Comparison of ENCODE assay signal across 10 cellular contexts in the genomic region with DNA sequence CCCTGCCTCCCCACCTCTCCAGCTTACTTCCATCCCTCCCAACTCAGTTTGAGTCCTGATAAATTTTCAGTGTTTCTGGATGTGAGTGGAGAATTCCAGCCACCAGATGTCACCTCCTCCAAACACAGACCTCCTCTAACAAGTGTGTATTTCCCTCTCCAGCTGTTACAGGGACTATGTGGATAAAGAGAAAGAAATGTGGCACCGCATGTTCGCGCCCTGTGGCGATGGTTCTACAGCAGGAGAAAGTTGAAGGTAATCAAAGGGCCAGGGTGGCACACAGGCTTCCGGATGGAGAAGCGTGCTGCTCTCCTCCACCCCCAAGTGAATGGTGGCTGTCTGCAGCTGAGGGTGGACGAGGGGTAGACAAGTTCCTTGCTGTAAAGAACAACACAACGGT. TPM values are rescaled to one million over a fixed set of nuclear protein-coding genes. Genes with fewer than 3 reads are reported as not detected.
A peak's percentile ranks its signal among the peaks of the same experiment; 100 is the strongest.
DNase-seq lines count a peak whose midpoint lies in the region; ATAC-seq, FAIRE-seq and TF ChIP-seq lines count a peak whose summit lies in the region.
"Had no signal": no experiment of that assay in that cellular context is flagged by ENCODE, and none has a peak within 500 bp of the region (broad histone marks: within the 10 kb centered on the region; RNA-seq: fewer than 3 reads in every experiment).

No MANE protein-coding gene starts in this region.

- H3K79me2 ChIP-seq in mesendoderm (ENCODE audit: control insufficient read depth, insufficient read depth, low read length), result no peaks in the 10 kb centered on the region

- no peak for TF ChIP-seq POLR2A in A549 (IDR thresholded peaks at IDR 0.05; ENCODE audit: low read length)
- TF ChIP-seq POLR2A in GM18505 (IDR thresholded peaks at IDR 0.05; ENCODE audit: borderline replicate concordance, extremely low read depth, insufficient read depth, insufficient read length), result no peak

- H3K4me1 Mint-ChIP-seq in chondrocyte (ENCODE audit: low read depth), result peaks cover 20% of the 10 kb centered on the region

- H3K36me3 ChIP-seq in mesendoderm (ENCODE audit: control insufficient read depth, insufficient read depth, low read length), result no peaks in the 10 kb centered on the region

- H3K36me3 Mint-ChIP-seq in chondrocyte (ENCODE audit: low read depth), result no peaks in the 10 kb centered on the region
- H3K36me3 Mint-ChIP-seq: memory B cell had no signal

- no peak overlapping the region for H3K9ac ChIP-seq in mesendoderm (ENCODE audit: low read length)

- no peak overlapping the region for H3K4ac ChIP-seq in mesendoderm (ENCODE audit: low read depth, low read length)

- H3K27ac ChIP-seq in A549, result no peak overlapping the region
- H3K27ac ChIP-seq in mesendoderm (ENCODE audit: low read depth, low read length), result no peak overlapping the region

- no peaks in the 10 kb centered on the region for H3K79me1 ChIP-seq in mesendoderm (ENCODE audit: low read length)

- TF ChIP-seq EP300 in A549 (IDR thresholded peaks at IDR 0.05), result no peak

- H3K9me3 ChIP-seq in A549, result no peaks in the 10 kb centered on the region

- H3K4me2 ChIP-seq in A549 (peak overlapping the region; percentile 33; the same call in 1 of the 3 replicates), mesendoderm (ENCODE audit: low read length) (no peak overlapping the region)

- H3K56ac ChIP-seq in mesendoderm (ENCODE audit: low read length), result peak overlapping the region; percentile 65

- CTCF ChIA-PET in A549 (lab: Yijun Ruan, JAX), result interaction anchor here (0.6 to 7.2 kb wide), 20 partner anchors 8 to 961 kb away, joined by 3 to 57 read pairs (median 6); a partner anchor contains a TSS

- H2AK5ac ChIP-seq in mesendoderm (ENCODE audit: low read length), result no peak overlapping the region

- H4K5ac ChIP-seq in mesendoderm (ENCODE audit: low read length), result no peak overlapping the region

- H3K18ac ChIP-seq in mesendoderm (ENCODE audit: low read length), result no peak overlapping the region

- H2BK5ac ChIP-seq in mesendoderm (ENCODE audit: low read length), result no peak overlapping the region

- TF ChIP-seq CTCF in A549 (IDR thresholded peaks at IDR 0.05) (peak; percentile 66), LNCAP (IDR thresholded peaks at IDR 0.05) (peak; percentile 30; the same call in 1 of the 2 replicates), chondrocyte (IDR thresholded peaks at IDR 0.05) (peak; percentile 86)

- POLR2A ChIA-PET in A549 (lab: Yijun Ruan, JAX), result no interaction called here

- no peak for FAIRE-seq in A549 (lab: Jason Lieb, UNC)

- no peaks in the 10 kb centered on the region for H3K27me3 ChIP-seq in mesendoderm (ENCODE audit: insufficient read depth, low read length, poor library complexity)

- H3K4me3 ChIP-seq in A549 (no peak overlapping the region), mesendoderm (ENCODE audit: low read length) (no peak overlapping the region)

- H3K4me1 ChIP-seq in A549, result peaks cover 8% of the 10 kb centered on the region; the same call in 2 of the 3 replicates
- H3K4me1 ChIP-seq in mesendoderm (ENCODE audit: control insufficient read depth, low read depth, low read length), result peaks cover 2% of the 10 kb centered on the region

- no peak overlapping the region for H3K23ac ChIP-seq in mesendoderm (ENCODE audit: low read length)

- no peak overlapping the region for H2BK15ac ChIP-seq in mesendoderm (replicated peaks; ENCODE audit: low read depth)

- H3K9me3 Mint-ChIP-seq in chondrocyte (ENCODE audit: low read depth), result no peaks in the 10 kb centered on the region
- H3K9me3 Mint-ChIP-seq: memory B cell had no signal

- ATAC-seq in A549, result peak; percentile 87 to 89
- no peak for ATAC-seq in GM21717 (IDR thresholded peaks at IDR 0.05; ENCODE audit: unreplicated experiment)
- no peak for ATAC-seq in GM18505 (IDR thresholded peaks at IDR 0.05; ENCODE audit: unreplicated experiment)

- H3K27me3 Mint-ChIP-seq in chondrocyte (ENCODE audit: low read depth), result no peaks in the 10 kb centered on the region

- no peak overlapping the region for H2BK120ac ChIP-seq in mesendoderm (ENCODE audit: low read depth, low read length)

- H4K8ac ChIP-seq in mesendoderm (ENCODE audit: low read depth, low read length), result no peak overlapping the region

- 60% methylated on average over 8 of the region's 8 CpGs for WGBS in A549 (ENCODE audit: missing lambda C conversion rate)
- no CpG with 5 or more reads among the region's 8 CpGs for WGBS in mesendoderm (ENCODE audit: extremely low coverage, insufficient coverage, low lambda C conversion rate)

- peak; percentile 56 to 61 for TF ChIP-seq RAD21 in A549 (conservative IDR thresholded peaks at IDR 0.05 in 1 of 2, IDR thresholded peaks at IDR 0.05 in 1 of 2)

- DNase-seq in A549 (ENCODE audit: low read depth in 1 of 2, low spot score in 1 of 2) (peak; percentile 46 to 67), chondrocyte (ENCODE audit: low spot score) (no peak), mesendoderm (peak; percentile 93), NCI-H2227 (lab: John Stamatoyannopoulos, UW; ENCODE audit: unreplicated experiment) (no peak)
- DNase-seq in stimulated activated naive CD4-positive, alpha-beta T cell (lab: John Stamatoyannopoulos, UW), result no peak

- H3K27ac Mint-ChIP-seq in chondrocyte (ENCODE audit: unreplicated experiment), result no peak overlapping the region
- H3K27ac Mint-ChIP-seq: memory B cell had no signal

- no peak overlapping the region for H3K4me3 Mint-ChIP-seq in chondrocyte (ENCODE audit: unreplicated experiment)
- H3K4me3 Mint-ChIP-seq: memory B cell had no signal

TF ChIP-seq in A549, 52 proteins besides CTCF, POLR2A, EP300 and RAD21:
- TF ChIP-seq RNF2 (IDR thresholded peaks at IDR 0.05; ENCODE audit: borderline replicate concordance, low read depth) (no peak), NR3C1 (IDR thresholded peaks at IDR 0.05) (no peak), SMC3 (IDR thresholded peaks at IDR 0.05) (peak; percentile 56)

RNA-seq across cellular contexts. Expression of a gene that starts 14.7 kb away (rescaled TPM):
- 0.04 TPM in 1 of 2 replicates, not detected in the other for polyA plus RNA-seq in A549 (2011; rRNA removed)
- polyA plus RNA-seq in A549 (2012; cell fraction: cytosol; rRNA removed), result not detected in 2 replicates
- not detected in 2 replicates for polyA plus RNA-seq in A549 (2012; cell fraction: nucleus; rRNA removed)
- not detected in 3 replicates for polyA plus RNA-seq in A549 (2017; fragmentation: RNase III; extraction: RNeasy Plus Mini Kit Qiagen cat#74134 plus additional on column Dnase treatment)
- not detected in 2 replicates for polyA minus RNA-seq in A549 (2011; rRNA and poly(A)+ RNA removed)
- not detected in 3 replicates for total RNA-seq in chondrocyte
- 0.07 TPM for polyA plus RNA-seq in mesendoderm (2013, experiment 1 of 2)
- polyA plus RNA-seq in mesendoderm (2013, experiment 2 of 2), result 0.06 TPM
- total RNA-seq: T-helper 1 cell treated with Interleukin-12 subunit alpha and Interleukin-12 subunit beta and Interleukin-4 antibody, amounts not matched to agents 30 ng/mL and 1 ng/mL, for 36 hours had no signal

RNA-seq across cellular contexts. Expression of a gene that starts 14.8 kb away (rescaled TPM):
- not detected in 2 replicates for polyA plus RNA-seq in A549 (2011; rRNA removed)
- polyA plus RNA-seq in A549 (2012; cell fraction: cytosol; rRNA removed), result 0.01 and 0.03 TPM in 2 replicates
- 0.08 TPM in 1 of 2 replicates, not detected in the other for polyA plus RNA-seq in A549 (2012; cell fraction: nucleus; rRNA removed)
- polyA plus RNA-seq in A549 (2017; fragmentation: RNase III; extraction: RNeasy Plus Mini Kit Qiagen cat#74134 plus additional on column Dnase treatment), result not detected in 3 replicates
- polyA minus RNA-seq in A549 (2011; rRNA and poly(A)+ RNA removed), result not detected in 2 replicates
- not detected in 3 replicates for total RNA-seq in chondrocyte
- 0.13 TPM for polyA plus RNA-seq in mesendoderm (2013, experiment 1 of 2)
- polyA plus RNA-seq in mesendoderm (2013, experiment 2 of 2), result 0.06 TPM
- total RNA-seq: T-helper 1 cell treated with Interleukin-12 subunit alpha and Interleukin-12 subunit beta and Interleukin-4 antibody, amounts not matched to agents 30 ng/mL and 1 ng/mL, for 36 hours had no signal

RNA-seq across cellular contexts. Expression of a gene that starts 34.0 kb away (rescaled TPM):
- polyA plus RNA-seq in A549 (2011; rRNA removed) (34.2 and 38.9 TPM in 2 replicates), A549 (2017; fragmentation: RNase III; extraction: RNeasy Plus Mini Kit Qiagen cat#74134 plus additional on column Dnase treatment) (38.3 to 39.0 TPM (median 38.4 TPM) in 3 replicates)
- 56.2 and 69.2 TPM in 2 replicates for polyA plus RNA-seq in A549 (2012; cell fraction: cytosol; rRNA removed)
- polyA plus RNA-seq in A549 (2012; cell fraction: nucleus; rRNA removed), result 138 and 156 TPM in 2 replicates
- polyA minus RNA-seq in A549 (2011; rRNA and poly(A)+ RNA removed), result 34.3 and 48.8 TPM in 2 replicates
- total RNA-seq in chondrocyte, result 15.2 to 16.3 TPM (median 15.5 TPM) in 3 replicates
- 35.1 TPM for polyA plus RNA-seq in mesendoderm (2013, experiment 1 of 2)
- polyA plus RNA-seq in mesendoderm (2013, experiment 2 of 2), result 36.4 TPM

Comparison
In these comparisons a context has a peak if more than half of its experiments do, and no peak if none do; other contexts are left out.
1. ATAC-seq: peak in A549 (2 of 2); none in GM21717 (single experiment) and GM18505 (single experiment).
2. DNase-seq: peak in A549 (2 of 2) and mesendoderm (single experiment); none in chondrocyte (single experiment), NCI-H2227 (single experiment) and stimulated activated naive CD4-positive, alpha-beta T cell (0 of 6).
3. CTCF ChIP-seq: peak in every context shown above with its lines; median percentile 86 in chondrocyte; 66 in A549; 30 in LNCAP.